In the genomic region with DNA sequence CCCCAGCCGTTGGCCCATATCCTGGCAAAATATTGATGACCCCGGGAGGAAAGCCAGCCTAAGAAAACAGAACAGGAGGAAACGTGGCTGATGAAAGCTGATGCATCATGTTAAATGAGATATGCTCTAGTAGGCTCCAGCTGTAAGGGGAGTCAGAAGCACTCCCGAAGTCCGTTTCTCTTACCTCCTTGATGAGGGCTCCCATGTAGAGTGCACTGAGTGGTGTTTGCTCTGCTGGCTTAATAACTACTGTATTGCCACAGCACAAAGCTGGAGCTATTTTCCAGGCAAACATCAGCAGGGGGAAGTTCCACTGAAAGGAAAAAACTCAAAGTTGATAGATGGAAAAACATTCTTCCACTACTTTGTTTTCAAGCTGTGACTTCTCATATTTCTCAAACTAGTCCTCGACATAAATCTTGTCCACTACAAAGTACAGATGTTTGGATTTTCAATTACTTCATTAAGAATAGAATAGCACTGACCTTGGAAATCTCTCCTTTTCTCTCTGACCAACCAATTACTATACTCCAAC, we compare ENCODE assay signal across 26 cellular contexts.
"Had no signal": no experiment of that assay in that cellular context is flagged by ENCODE, and none has a peak within 500 bp of the region (broad histone marks: within the 10 kb centered on the region; RNA-seq: fewer than 3 reads in every experiment).

No MANE protein-coding gene starts in this region.

- H3K36me3 ChIP-seq: adrenal gland, esophagus muscularis mucosa, lower lobe of right lung, neutrophil, right lobe of liver, transverse colon, uterus had no signal

- DNase-seq: activated CD4-positive, alpha-beta memory T cell treated with anti-CD3 and anti-CD28 coated beads for 36 hours; activated CD4-positive, alpha-beta T cell treated with anti-CD3 and anti-CD28 coated beads, Interleukin-2, amount 10 ng/mL, durations not matched to agents 24 days and 14 days; activated CD4-positive, CD25-positive, alpha-beta regulatory T cell treated with anti-CD3 and anti-CD28 coated beads, Interleukin-2, amount 50 U/mL, for 72 hours; activated CD8-positive, alpha-beta memory T cell treated with anti-CD3 and anti-CD28 coated beads, Interleukin-2, amount 50 U/mL, for 4 hours; activated effector memory CD4-positive, alpha-beta T cell treated with anti-CD3 and anti-CD28 coated beads, Interleukin-2, amount 50 U/mL, for 16 hours; activated naive CD4-positive, alpha-beta T cell treated with anti-CD3 and anti-CD28 coated beads for 36 hours; activated naive CD8-positive, alpha-beta T cell treated with anti-CD3 and anti-CD28 coated beads for 36 hours; activated T-cell treated with anti-CD3 and anti-CD28 coated beads, Interleukin-2, amount 50 U/mL, for 1 hour; adrenal gland; aorta; endodermal cell; foreskin melanocyte; heart right ventricle; lower lobe of right lung; mesenchymal stem cell; right lobe of liver; stimulated activated CD4-positive, alpha-beta T cell treated with anti-CD3 and anti-CD28 coated beads, Interleukin-12 subunit alpha, Interleukin-12 subunit beta, amount 100 ng/mL, for 4 hours; stimulated activated CD4-positive, alpha-beta T cell treated with anti-CD3 and anti-CD28 coated beads, Interleukin-4, amount 100 ng/mL, for 1 hour; stimulated activated naive CD8-positive, alpha-beta T cell treated with anti-CD3 and anti-CD28 coated beads, Interleukin-15, Interleukin-2, amounts not matched to agents 100 U/mL and 50 U/mL, for 24 hours; testis; transverse colon; uterus had no signal

- H3K27ac ChIP-seq: adrenal gland, heart right ventricle, lower lobe of right lung, neutrophil, right lobe of liver, testis, transverse colon, uterus had no signal

- H3K4me1 ChIP-seq: adrenal gland, heart right ventricle, lower lobe of right lung, right lobe of liver, testis, uterus had no signal

- H3K27me3 ChIP-seq: esophagus muscularis mucosa, right lobe of liver, testis, uterus had no signal

- H3K9me3 ChIP-seq: adrenal gland, esophagus muscularis mucosa, heart right ventricle, lower lobe of right lung, neutrophil, right lobe of liver, testis, transverse colon, uterus had no signal

- H3K4me3 ChIP-seq: adrenal gland, esophagus muscularis mucosa, heart right ventricle, lower lobe of right lung, right lobe of liver, testis, transverse colon, uterus had no signal

- ATAC-seq: heart right ventricle; left lobe of liver; lower lobe of right lung; natural killer cell treated with Interleukin-12 subunit alpha and Interleukin-12 subunit beta and Interleukin-15 and Interleukin-18, amount 100 ng/mL, for 72 hours; right lobe of liver; stimulated activated naive CD8-positive, alpha-beta T cell treated with anti-CD3 and anti-CD28 coated beads, Interleukin-15, Interleukin-2, amounts not matched to agents 100 U/mL and 50 U/mL, for 24 hours had no signal
